ENCODE assay signal across 29 cellular contexts in genomic region chr9:37983381-37984067, GRCh38.
DNase-seq lines count a peak whose midpoint lies in the region; ATAC-seq, FAIRE-seq and TF ChIP-seq lines count a peak whose summit lies in the region.
"Had no signal": no experiment of that assay in that cellular context is flagged by ENCODE, and none has a peak within 500 bp of the region (broad histone marks: within the 10 kb centered on the region; RNA-seq: fewer than 3 reads in every experiment).

No MANE protein-coding gene starts in this region.

- H4K20me1 ChIP-seq in IMR-90 (ENCODE audit: insufficient read depth, low read length): peaks cover 52% of the 10 kb centered on the region

- no peak overlapping the region for H3K9ac ChIP-seq in IMR-90 (ENCODE audit: low read depth, low read length)
- no peak overlapping the region for H3K9ac ChIP-seq in kidney (ENCODE audit: low read length in 2 of 2)

- H3K9me3 ChIP-seq in IMR-90 (ENCODE audit: control insufficient read depth, insufficient read depth, low read length) (no peaks in the 10 kb centered on the region), RWPE2 (ENCODE audit: severe bottlenecking) (no peaks in the 10 kb centered on the region), kidney (ENCODE audit: control insufficient read depth in 1 of 2, low read length in 2 of 2) (no peaks in the 10 kb centered on the region)
- H3K9me3 ChIP-seq: A549, Caco-2, SJCRH30 had no signal

- no peak overlapping the region for H2AK9ac ChIP-seq in IMR-90 (replicated peaks; ENCODE audit: low read depth, low read length, poor library complexity)

- no peak overlapping the region for H2BK5ac ChIP-seq in IMR-90 (ENCODE audit: low read depth, low read length, poor library complexity, severe bottlenecking)

- TF ChIP-seq RAD21 in IMR-90 (IDR thresholded peaks at IDR 0.05; ENCODE audit: low read length): no peak

- peaks cover 40 to 96% of the 10 kb centered on the region in 2 experiments; a peak in 3 of 4 replicates for H3K79me1 ChIP-seq in IMR-90 (ENCODE audit: low read depth in 1 of 2, low read length in 2 of 2)

- ATAC-seq in IMR-90 (ENCODE audit: low read depth): no peak
- ATAC-seq in RWPE2 (ENCODE audit: low read depth): no peak
- ATAC-seq in esophagus mucosa: no peak
- ATAC-seq: A549, HCT116, K562, Right ventricle myocardium inferior, T-cell had no signal

- BruUV-seq in IMR-90 (replicated peaks; lab: Mats Ljungman, UMichigan): no TSS peak

- peaks cover 23% of the 10 kb centered on the region for H3K4me1 ChIP-seq in IMR-90 (ENCODE audit: control insufficient read depth, insufficient read depth, low read length)
- H3K4me1 ChIP-seq in RWPE2 (ENCODE audit: insufficient read depth, poor library complexity, severe bottlenecking): peaks cover 15% of the 10 kb centered on the region
- peaks cover 23 to 26% of the 10 kb centered on the region in 2 donors for H3K4me1 ChIP-seq in kidney (ENCODE audit: control insufficient read depth in 1 of 2, insufficient read depth in 1 of 2, low read depth in 1 of 2, low read length in 2 of 2)
- H3K4me1 ChIP-seq: Caco-2 had no signal

- H3K23ac ChIP-seq in IMR-90 (ENCODE audit: low read depth, low read length): no peak overlapping the region

- no peak overlapping the region for H4K8ac ChIP-seq in IMR-90 (ENCODE audit: low read depth in 2 of 2, low read length in 2 of 2)

- WGBS in IMR-90 (ENCODE audit: extremely low coverage in 2 of 2, insufficient read length in 1 of 2), 2 experiments: 86% methylated on average over 8 of the region's 12 CpGs; no CpG with 5 or more reads in 1 of the 2 experiments

- H3K4me3 ChIP-seq in IMR-90 (ENCODE audit: insufficient read depth, low read depth, low read length): no peak overlapping the region
- no peak overlapping the region for H3K4me3 ChIP-seq in RWPE2 (ENCODE audit: severe bottlenecking)
- H3K4me3 ChIP-seq in kidney (ENCODE audit: low read length in 2 of 2): no peak overlapping the region
- H3K4me3 ChIP-seq: A549, K562, SJCRH30 had no signal

- H3K4ac ChIP-seq in IMR-90 (ENCODE audit: low read depth, low read length): no peak overlapping the region

- H2BK120ac ChIP-seq in IMR-90 (ENCODE audit: low read depth, low read length): no peak overlapping the region

- H4K5ac ChIP-seq in IMR-90 (ENCODE audit: low read depth, low read length): no peak overlapping the region

- no peak overlapping the region for H2BK20ac ChIP-seq in IMR-90 (ENCODE audit: low read depth, low read length)

- H3K27ac ChIP-seq in IMR-90 (ENCODE audit: insufficient read depth, low read length): no peak overlapping the region
- H3K27ac ChIP-seq in RWPE2 (ENCODE audit: poor library complexity, severe bottlenecking): no peak overlapping the region
- H3K27ac ChIP-seq in kidney (ENCODE audit: low read depth in 2 of 2, low read length in 2 of 2): no peak overlapping the region
- H3K27ac ChIP-seq: A549, HL-60, SJCRH30 had no signal

- peaks cover 49% of the 10 kb centered on the region for H3K9me1 ChIP-seq in IMR-90 (ENCODE audit: insufficient read depth, low read length)

- dilution Hi-C loops in IMR-90 (cut with HindIII; ENCODE audit: low sequenced_read_pairs, unreplicated experiment): no loop called here

- DNase-seq in IMR-90 (no peak), RWPE2 (ENCODE audit: low spot score) (peak; percentile 41), kidney (peak; percentile 33), posterior vena cava (ENCODE audit: low spot score) (peak; percentile 77), cardiac septum (ENCODE audit: low spot score) (no peak), UCSD-AML1 (lab: John Stamatoyannopoulos, UW; ENCODE audit: unreplicated experiment) (no peak), SW480 (ENCODE audit: low spot score) (no peak)
- DNase-seq: C1 segment of cervical spinal cord; Caco-2; CD4-positive, alpha-beta memory T cell; DMS 273 treated with DMSO at 0.1 percent for 48 hours; DMS79 treated with DMSO at 0.1 percent for 48 hours; GF-D8; Kasumi-1; NCI-H1092 treated with DMSO at 0.1 percent for 48 hours; NCI-H1436; NCI-H187; NCI-H226; NCI-H510A; SJCRH30; T-cell had no signal

- H2BK15ac ChIP-seq in IMR-90 (ENCODE audit: low read depth, low read length): no peak overlapping the region

- H3K56ac ChIP-seq in IMR-90 (ENCODE audit: extremely low read depth, insufficient read depth, low read length): no peak overlapping the region

- TF ChIP-seq POLR2A in IMR-90 (IDR thresholded peaks at IDR 0.05; ENCODE audit: low read depth, low read length): no peak

- H3K14ac ChIP-seq in IMR-90 (replicated peaks; ENCODE audit: low read depth, low read length): no peak overlapping the region

- CTCF ChIA-PET in IMR-90 (lab: Yijun Ruan, JAX): no interaction called here

- H3K27me3 ChIP-seq in IMR-90 (ENCODE audit: control insufficient read depth, insufficient read depth, low read length) (no peaks in the 10 kb centered on the region), RWPE2 (ENCODE audit: insufficient read depth, poor library complexity, severe bottlenecking) (no peaks in the 10 kb centered on the region)
- H3K27me3 ChIP-seq: SJCRH30 had no signal

- H3K36me3 ChIP-seq in IMR-90 (ENCODE audit: control insufficient read depth, insufficient read depth, low read length) (peaks cover 11% of the 10 kb centered on the region; the same call in 1 of the 2 replicates), RWPE2 (ENCODE audit: low read depth) (peaks cover 23% of the 10 kb centered on the region), kidney (ENCODE audit: control insufficient read depth in 1 of 2, insufficient read depth in 2 of 2, low read length in 2 of 2) (no peaks in the 10 kb centered on the region)
- H3K36me3 ChIP-seq: SJCRH30 had no signal

- in situ Hi-C loops in IMR-90 (cut with MboI; ENCODE audit: low sequenced_read_pairs): no loop called here

- no peak for TF ChIP-seq CTCF in IMR-90 (conservative IDR thresholded peaks at IDR 0.05; ENCODE audit: low read depth, low read length)
- no peak for TF ChIP-seq CTCF in RWPE2 (IDR thresholded peaks at IDR 0.05; ENCODE audit: poor library complexity, severe bottlenecking)
- no peak for TF ChIP-seq CTCF in kidney (IDR thresholded peaks at IDR 0.05; ENCODE audit: borderline replicate concordance, extremely low read depth, insufficient read depth)

- H3K18ac ChIP-seq in IMR-90 (ENCODE audit: low read depth, low read length): no peak overlapping the region

- H4K91ac ChIP-seq in IMR-90 (ENCODE audit: insufficient read depth, low read depth, low read length): no peak overlapping the region

- intact Hi-C loops in IMR-90 (cut with micrococcal nuclease): no loop called here
- intact Hi-C loops in kidney (cut with DNase I): loop anchor here (10.0 kb wide), 1 partner anchor 69 kb away; no protein-coding TSS in a partner anchor
- intact Hi-C loops in posterior vena cava (cut with DNase I): no loop called here
- intact Hi-C loops in cardiac septum (cut with DNase I): loop anchor here (2.0 kb wide), 1 partner anchor 47 kb away; no protein-coding TSS in a partner anchor

- H2AFZ ChIP-seq in IMR-90 (replicated peaks; ENCODE audit: low read length, poor library complexity): no peak overlapping the region

- no peak overlapping the region for H3K4me2 ChIP-seq in IMR-90 (ENCODE audit: low read depth, low read length)
- H3K4me2 ChIP-seq: A549 had no signal

- POLR2A ChIA-PET in IMR-90 (lab: Charles Lee; ENCODE audit: unreplicated experiment): no interaction called here

- no peak for FAIRE-seq in kidney (lab: Jason Lieb, UNC)
- FAIRE-seq: A549, GM12891, K562, RCC 7860 had no signal

- H2AK5ac ChIP-seq in IMR-90 (ENCODE audit: low read depth, low read length): peak overlapping the region; percentile 73; the same call in 1 of the 2 replicates

TF ChIP-seq in IMR-90, 13 proteins besides CTCF, POLR2A, EP300 and RAD21:
- no peak for TF ChIP-seq MXI1 (IDR thresholded peaks at IDR 0.05; ENCODE audit: borderline replicate concordance, low read depth, low read length)
- TF ChIP-seq RCOR1 (IDR thresholded peaks at IDR 0.05; ENCODE audit: insufficient replicate concordance, low read length): no peak
- TF ChIP-seq BHLHE40 (IDR thresholded peaks at IDR 0.05; ENCODE audit: low read depth, low read length): no peak
TF ChIP-seq in IMR-90: peak in this region for 0.

Comparison
In these comparisons a context has a peak if more than half of its experiments do, and no peak if none do; other contexts are left out.
1. DNase-seq: peak in RWPE2 (single experiment), kidney (single experiment) and posterior vena cava (single experiment); none in IMR-90 (single experiment), cardiac septum (single experiment), UCSD-AML1 (single experiment) and SW480 (single experiment).
2. intact Hi-C loops: an anchor here in kidney (10.0 kb wide) and cardiac septum (2.0 kb wide); none called in IMR-90 and posterior vena cava.